ENCODE assay signal across 1 cellular context in the genomic region with DNA sequence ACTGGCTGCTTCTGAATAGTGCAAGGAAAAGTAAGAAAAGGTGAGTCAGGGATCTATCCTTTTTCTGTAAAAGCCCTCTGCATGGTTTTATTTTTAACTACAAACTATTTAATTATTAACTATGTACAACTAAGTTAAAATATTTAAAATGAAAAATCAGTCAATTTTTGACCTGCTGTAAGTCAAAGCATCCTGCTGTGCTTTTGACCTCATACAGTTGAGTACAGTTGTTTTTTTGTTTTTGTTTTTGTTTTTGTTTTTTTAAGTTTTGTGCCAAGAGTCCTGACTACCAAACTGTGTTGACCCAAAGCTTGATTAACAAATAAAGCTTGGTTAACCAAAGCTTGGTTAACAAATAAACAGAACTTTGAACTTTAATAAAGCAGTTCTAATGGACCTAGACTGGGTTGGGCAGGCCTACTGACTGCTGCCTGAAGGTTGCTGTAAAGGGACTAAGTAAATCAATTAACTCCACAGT.
TF ChIP-seq lines count a peak whose summit lies in the region.

ACMSD (plus strand) TSS at position 474 of the 478 bp plus-strand sequence. CDS start 67 bp downstream, outside the sequence.

TF ChIP-seq in liver, 16 proteins besides CTCF, POLR2A, EP300 and RAD21 (continued from another document):
- peak; percentile 60 for TF ChIP-seq FOXA2 (IDR thresholded peaks at IDR 0.05)
- peak; percentile 94 for TF ChIP-seq YY1 (IDR thresholded peaks at IDR 0.05)
- TF ChIP-seq ATF3 (IDR thresholded peaks at IDR 0.05) = no peak
- peak; percentile 52 for TF ChIP-seq FOXA1 (IDR thresholded peaks at IDR 0.05)
- TF ChIP-seq HNF4A (conservative IDR thresholded peaks at IDR 0.05) = peak; percentile 92 to 93
- TF ChIP-seq, protein P1, sequence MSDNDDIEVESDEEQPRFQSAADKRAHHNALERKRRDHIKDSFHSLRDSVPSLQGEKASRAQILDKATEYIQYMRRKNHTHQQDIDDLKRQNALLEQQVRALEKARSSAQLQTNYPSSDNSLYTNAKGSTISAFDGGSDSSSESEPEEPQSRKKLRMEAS (IDR thresholded peaks at IDR 0.05) = peak; percentile 42
- TF ChIP-seq HNF4G (IDR thresholded peaks at IDR 0.05) = peak; percentile 57
- TF ChIP-seq, protein P2, sequence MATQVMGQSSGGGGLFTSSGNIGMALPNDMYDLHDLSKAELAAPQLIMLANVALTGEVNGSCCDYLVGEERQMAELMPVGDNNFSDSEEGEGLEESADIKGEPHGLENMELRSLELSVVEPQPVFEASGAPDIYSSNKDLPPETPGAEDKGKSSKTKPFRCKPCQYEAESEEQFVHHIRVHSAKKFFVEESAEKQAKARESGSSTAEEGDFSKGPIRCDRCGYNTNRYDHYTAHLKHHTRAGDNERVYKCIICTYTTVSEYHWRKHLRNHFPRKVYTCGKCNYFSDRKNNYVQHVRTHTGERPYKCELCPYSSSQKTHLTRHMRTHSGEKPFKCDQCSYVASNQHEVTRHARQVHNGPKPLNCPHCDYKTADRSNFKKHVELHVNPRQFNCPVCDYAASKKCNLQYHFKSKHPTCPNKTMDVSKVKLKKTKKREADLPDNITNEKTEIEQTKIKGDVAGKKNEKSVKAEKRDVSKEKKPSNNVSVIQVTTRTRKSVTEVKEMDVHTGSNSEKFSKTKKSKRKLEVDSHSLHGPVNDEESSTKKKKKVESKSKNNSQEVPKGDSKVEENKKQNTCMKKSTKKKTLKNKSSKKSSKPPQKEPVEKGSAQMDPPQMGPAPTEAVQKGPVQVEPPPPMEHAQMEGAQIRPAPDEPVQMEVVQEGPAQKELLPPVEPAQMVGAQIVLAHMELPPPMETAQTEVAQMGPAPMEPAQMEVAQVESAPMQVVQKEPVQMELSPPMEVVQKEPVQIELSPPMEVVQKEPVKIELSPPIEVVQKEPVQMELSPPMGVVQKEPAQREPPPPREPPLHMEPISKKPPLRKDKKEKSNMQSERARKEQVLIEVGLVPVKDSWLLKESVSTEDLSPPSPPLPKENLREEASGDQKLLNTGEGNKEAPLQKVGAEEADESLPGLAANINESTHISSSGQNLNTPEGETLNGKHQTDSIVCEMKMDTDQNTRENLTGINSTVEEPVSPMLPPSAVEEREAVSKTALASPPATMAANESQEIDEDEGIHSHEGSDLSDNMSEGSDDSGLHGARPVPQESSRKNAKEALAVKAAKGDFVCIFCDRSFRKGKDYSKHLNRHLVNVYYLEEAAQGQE (IDR thresholded peaks at IDR 0.05) = peak; percentile 86
- peak; percentile 76 for TF ChIP-seq SP1 (IDR thresholded peaks at IDR 0.05)
- TF ChIP-seq GABPA (IDR thresholded peaks at IDR 0.05 in 1 of 2, conservative IDR thresholded peaks at IDR 0.05 in 1 of 2) = no peak
- TF ChIP-seq EGR1 (IDR thresholded peaks at IDR 0.05; ENCODE audit: low read depth in 2 of 2) = no peak
- peak; percentile 60 for TF ChIP-seq ZBTB33 (IDR thresholded peaks at IDR 0.05)
